ENCODE assay signal across 1 cellular context in genomic region chr19:58474291-58474996, GRCh38.
TF ChIP-seq lines count a peak whose summit lies in the region.

No MANE protein-coding gene starts in this region.

TF ChIP-seq in HepG2, 621 proteins besides CTCF, POLR2A, EP300 and RAD21:
- TF ChIP-seq ZZZ3 (CRISPR knock-in tag; IDR thresholded peaks at IDR 0.05; ENCODE audit: borderline replicate concordance) (no peak), ZNF142 (CRISPR knock-in tag; IDR thresholded peaks at IDR 0.05) (no peak), IKZF5 (CRISPR knock-in tag; IDR thresholded peaks at IDR 0.05) (no peak), MBNL3 (CRISPR knock-in tag; conservative IDR thresholded peaks at IDR 0.05) (no peak), CCDC6 (CRISPR knock-in tag; IDR thresholded peaks at IDR 0.05) (no peak), ZNF589 (CRISPR knock-in tag; conservative IDR thresholded peaks at IDR 0.05) (no peak), ZNF563 (CRISPR knock-in tag; IDR thresholded peaks at IDR 0.05) (no peak), SIN3B (IDR thresholded peaks at IDR 0.05; ENCODE audit: low read length) (no peak), GABPB1 (CRISPR knock-in tag; IDR thresholded peaks at IDR 0.05) (no peak), KLF12 (CRISPR knock-in tag; IDR thresholded peaks at IDR 0.05; ENCODE audit: borderline replicate concordance) (no peak), CENPX (CRISPR knock-in tag; IDR thresholded peaks at IDR 0.05) (no peak), TRAFD1 (CRISPR knock-in tag; IDR thresholded peaks at IDR 0.05; ENCODE audit: borderline replicate concordance) (no peak), KDM6A (CRISPR knock-in tag; IDR thresholded peaks at IDR 0.05; ENCODE audit: low read depth) (no peak)
- TF ChIP-seq, protein P1, sequence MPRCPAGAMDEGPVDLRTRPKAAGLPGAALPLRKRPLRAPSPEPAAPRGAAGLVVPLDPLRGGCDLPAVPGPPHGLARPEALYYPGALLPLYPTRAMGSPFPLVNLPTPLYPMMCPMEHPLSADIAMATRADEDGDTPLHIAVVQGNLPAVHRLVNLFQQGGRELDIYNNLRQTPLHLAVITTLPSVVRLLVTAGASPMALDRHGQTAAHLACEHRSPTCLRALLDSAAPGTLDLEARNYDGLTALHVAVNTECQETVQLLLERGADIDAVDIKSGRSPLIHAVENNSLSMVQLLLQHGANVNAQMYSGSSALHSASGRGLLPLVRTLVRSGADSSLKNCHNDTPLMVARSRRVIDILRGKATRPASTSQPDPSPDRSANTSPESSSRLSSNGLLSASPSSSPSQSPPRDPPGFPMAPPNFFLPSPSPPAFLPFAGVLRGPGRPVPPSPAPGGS (CRISPR knock-in tag; IDR thresholded peaks at IDR 0.05), result no peak
- TF ChIP-seq, protein P2, sequence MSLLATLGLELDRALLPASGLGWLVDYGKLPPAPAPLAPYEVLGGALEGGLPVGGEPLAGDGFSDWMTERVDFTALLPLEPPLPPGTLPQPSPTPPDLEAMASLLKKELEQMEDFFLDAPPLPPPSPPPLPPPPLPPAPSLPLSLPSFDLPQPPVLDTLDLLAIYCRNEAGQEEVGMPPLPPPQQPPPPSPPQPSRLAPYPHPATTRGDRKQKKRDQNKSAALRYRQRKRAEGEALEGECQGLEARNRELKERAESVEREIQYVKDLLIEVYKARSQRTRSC (CRISPR knock-in tag; IDR thresholded peaks at IDR 0.05; ENCODE audit: low read depth), result no peak
- TF ChIP-seq, protein P3, sequence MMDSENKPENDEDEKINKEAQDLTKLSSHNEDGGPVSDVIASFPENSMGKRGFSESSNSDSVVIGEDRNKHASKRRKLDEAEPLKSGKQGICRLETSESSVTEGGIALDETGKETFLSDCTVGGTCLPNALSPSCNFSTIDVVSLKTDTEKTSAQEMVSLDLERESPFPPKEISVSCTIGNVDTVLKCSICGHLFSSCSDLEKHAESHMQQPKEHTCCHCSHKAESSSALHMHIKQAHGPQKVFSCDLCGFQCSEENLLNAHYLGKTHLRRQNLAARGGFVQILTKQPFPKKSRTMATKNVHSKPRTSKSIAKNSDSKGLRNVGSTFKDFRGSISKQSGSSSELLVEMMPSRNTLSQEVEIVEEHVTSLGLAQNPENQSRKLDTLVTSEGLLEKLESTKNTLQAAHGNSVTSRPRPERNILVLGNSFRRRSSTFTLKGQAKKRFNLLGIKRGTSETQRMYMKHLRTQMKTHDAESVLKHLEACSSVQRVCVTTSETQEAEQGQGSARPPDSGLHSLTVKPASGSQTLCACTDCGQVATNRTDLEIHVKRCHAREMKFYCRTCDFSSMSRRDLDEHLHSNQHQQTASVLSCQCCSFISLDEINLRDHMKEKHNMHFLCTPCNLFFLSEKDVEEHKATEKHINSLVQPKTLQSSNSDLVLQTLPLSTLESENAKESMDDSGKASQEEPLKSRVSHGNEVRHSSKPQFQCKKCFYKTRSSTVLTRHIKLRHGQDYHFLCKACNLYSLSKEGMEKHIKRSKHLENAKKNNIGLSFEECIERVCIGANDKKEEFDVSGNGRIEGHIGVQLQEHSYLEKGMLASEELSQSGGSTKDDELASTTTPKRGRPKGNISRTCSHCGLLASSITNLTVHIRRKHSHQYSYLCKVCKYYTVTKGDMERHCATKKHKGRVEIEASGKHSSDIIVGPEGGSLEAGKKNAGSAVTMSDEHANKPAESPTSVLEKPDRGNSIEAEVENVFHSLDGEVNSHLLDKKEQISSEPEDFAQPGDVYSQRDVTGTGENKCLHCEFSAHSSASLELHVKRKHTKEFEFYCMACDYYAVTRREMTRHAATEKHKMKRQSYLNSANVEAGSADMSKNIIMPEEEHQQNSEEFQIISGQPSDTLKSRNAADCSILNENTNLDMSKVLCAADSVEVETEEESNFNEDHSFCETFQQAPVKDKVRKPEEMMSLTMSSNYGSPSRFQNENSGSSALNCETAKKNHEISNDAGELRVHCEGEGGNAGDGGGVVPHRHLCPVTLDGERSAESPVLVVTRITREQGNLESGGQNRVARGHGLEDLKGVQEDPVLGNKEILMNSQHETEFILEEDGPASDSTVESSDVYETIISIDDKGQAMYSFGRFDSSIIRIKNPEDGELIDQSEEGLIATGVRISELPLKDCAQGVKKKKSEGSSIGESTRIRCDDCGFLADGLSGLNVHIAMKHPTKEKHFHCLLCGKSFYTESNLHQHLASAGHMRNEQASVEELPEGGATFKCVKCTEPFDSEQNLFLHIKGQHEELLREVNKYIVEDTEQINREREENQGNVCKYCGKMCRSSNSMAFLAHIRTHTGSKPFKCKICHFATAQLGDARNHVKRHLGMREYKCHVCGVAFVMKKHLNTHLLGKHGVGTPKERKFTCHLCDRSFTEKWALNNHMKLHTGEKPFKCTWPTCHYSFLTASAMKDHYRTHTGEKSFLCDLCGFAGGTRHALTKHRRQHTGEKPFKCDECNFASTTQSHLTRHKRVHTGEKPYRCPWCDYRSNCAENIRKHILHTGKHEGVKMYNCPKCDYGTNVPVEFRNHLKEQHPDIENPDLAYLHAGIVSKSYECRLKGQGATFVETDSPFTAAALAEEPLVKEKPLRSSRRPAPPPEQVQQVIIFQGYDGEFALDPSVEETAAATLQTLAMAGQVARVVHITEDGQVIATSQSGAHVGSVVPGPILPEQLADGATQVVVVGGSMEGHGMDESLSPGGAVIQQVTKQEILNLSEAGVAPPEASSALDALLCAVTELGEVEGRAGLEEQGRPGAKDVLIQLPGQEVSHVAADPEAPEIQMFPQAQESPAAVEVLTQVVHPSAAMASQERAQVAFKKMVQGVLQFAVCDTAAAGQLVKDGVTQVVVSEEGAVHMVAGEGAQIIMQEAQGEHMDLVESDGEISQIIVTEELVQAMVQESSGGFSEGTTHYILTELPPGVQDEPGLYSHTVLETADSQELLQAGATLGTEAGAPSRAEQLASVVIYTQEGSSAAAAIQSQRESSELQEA (CRISPR knock-in tag; IDR thresholded peaks at IDR 0.05; ENCODE audit: not compliant biosample characterization), result no peak
- TF ChIP-seq, protein P4, sequence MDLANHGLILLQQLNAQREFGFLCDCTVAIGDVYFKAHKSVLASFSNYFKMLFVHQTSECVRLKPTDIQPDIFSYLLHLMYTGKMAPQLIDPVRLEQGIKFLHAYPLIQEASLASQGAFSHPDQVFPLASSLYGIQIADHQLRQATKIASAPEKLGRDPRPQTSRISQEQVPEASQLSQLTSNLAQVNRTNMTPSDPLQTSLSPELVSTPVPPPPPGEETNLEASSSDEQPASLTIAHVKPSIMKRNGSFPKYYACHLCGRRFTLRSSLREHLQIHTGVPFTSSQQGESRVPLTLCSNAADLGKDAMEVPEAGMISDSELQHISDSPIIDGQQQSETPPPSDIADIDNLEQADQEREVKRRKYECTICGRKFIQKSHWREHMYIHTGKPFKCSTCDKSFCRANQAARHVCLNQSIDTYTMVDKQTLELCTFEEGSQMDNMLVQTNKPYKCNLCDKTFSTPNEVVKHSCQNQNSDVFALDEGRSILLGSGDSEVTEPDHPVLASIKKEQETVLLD (CRISPR knock-in tag; IDR thresholded peaks at IDR 0.05; ENCODE audit: low read depth), result no peak
- TF ChIP-seq, protein P5, sequence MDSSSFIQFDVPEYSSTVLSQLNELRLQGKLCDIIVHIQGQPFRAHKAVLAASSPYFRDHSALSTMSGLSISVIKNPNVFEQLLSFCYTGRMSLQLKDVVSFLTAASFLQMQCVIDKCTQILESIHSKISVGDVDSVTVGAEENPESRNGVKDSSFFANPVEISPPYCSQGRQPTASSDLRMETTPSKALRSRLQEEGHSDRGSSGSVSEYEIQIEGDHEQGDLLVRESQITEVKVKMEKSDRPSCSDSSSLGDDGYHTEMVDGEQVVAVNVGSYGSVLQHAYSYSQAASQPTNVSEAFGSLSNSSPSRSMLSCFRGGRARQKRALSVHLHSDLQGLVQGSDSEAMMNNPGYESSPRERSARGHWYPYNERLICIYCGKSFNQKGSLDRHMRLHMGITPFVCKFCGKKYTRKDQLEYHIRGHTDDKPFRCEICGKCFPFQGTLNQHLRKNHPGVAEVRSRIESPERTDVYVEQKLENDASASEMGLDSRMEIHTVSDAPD (CRISPR knock-in tag; IDR thresholded peaks at IDR 0.05), result no peak
